27 cellular contexts compared by ENCODE assay signal in genomic region chr10:44389556-44389955, GRCh38. TPM values are rescaled to one million over a fixed set of nuclear protein-coding genes. Genes with fewer than 3 reads are reported as not detected.
"Had no signal": no experiment of that assay in that cellular context is flagged by ENCODE, and none has a peak within 500 bp of the region (broad histone marks: within the 10 kb centered on the region; RNA-seq: fewer than 3 reads in every experiment).

No MANE protein-coding gene starts in this region.

- H3K4me3 ChIP-seq: left lung, lower lobe of right lung, ovary, right atrium auricular region, right lobe of liver, skin epidermis, stomach, testis, thyroid gland, transverse colon, upper lobe of right lung had no signal

- H3K4me3 Mint-ChIP-seq: immature natural killer cell; naive thymus-derived CD8-positive, alpha-beta T cell; nephron; neural crest cell; stimulated activated naive B cell treated with anti-CD40 and anti-IgM and Interleukin-4, amounts not matched to agents 10 μg/mL and 1 μg/mL and 100 μg/mL, for 72 hours had no signal

- H3K9me3 ChIP-seq: left lung, lower lobe of right lung, neutrophil, ovary, right atrium auricular region, right lobe of liver, stomach, testis, thyroid gland, transverse colon, upper lobe of right lung had no signal

- H3K27ac ChIP-seq: left lung, lower lobe of right lung, neutrophil, ovary, right atrium auricular region, right lobe of liver, skin epidermis, stomach, testis, thyroid gland, transverse colon, upper lobe of right lung had no signal

- ATAC-seq: left colon; left lung; lower lobe of right lung; naive thymus-derived CD8-positive, alpha-beta T cell; stimulated activated naive B cell treated with anti-CD40 and anti-IgM and Interleukin-4, amounts not matched to agents 10 μg/mL and 1 μg/mL and 100 μg/mL, for 72 hours; stimulated activated naive CD8-positive, alpha-beta T cell treated with anti-CD3 and anti-CD28 coated beads, Interleukin-15, Interleukin-2, amounts not matched to agents 100 U/mL and 50 U/mL, for 24 hours; upper lobe of right lung had no signal

- H3K36me3 ChIP-seq: left lung, lower lobe of right lung, neutrophil, ovary, right atrium auricular region, right lobe of liver, stomach, thyroid gland, transverse colon, upper lobe of right lung had no signal

- DNase-seq: immature natural killer cell; left lung; lower lobe of right lung; mammary epithelial cell; mesenchymal stem cell; naive thymus-derived CD8-positive, alpha-beta T cell; occipital lobe; ovary; stimulated activated CD4-positive, alpha-beta T cell treated with anti-CD3 and anti-CD28 coated beads, Interleukin-12 subunit alpha, Interleukin-12 subunit beta, amount 100 ng/mL, for 4 hours; stimulated activated CD4-positive, alpha-beta T cell treated with anti-CD3 and anti-CD28 coated beads, Interleukin-15, amount 100 ng/mL, for 24 hours; stimulated activated CD4-positive, alpha-beta T cell treated with anti-CD3 and anti-CD28 coated beads, Interleukin-2, amount 100 ng/mL, for 24 hours; stimulated activated CD4-positive, alpha-beta T cell treated with anti-CD3 and anti-CD28 coated beads, Interleukin-4, amount 100 ng/mL, for 1 hour; stimulated activated naive B cell treated with anti-CD40 and anti-IgM and Interleukin-4, amounts not matched to agents 10 μg/mL and 1 μg/mL and 100 μg/mL, for 72 hours; stimulated activated naive CD8-positive, alpha-beta T cell treated with anti-CD3 and anti-CD28 coated beads, Interleukin-15, Interleukin-2, amounts not matched to agents 100 U/mL and 50 U/mL, for 24 hours; stomach; testis; transverse colon had no signal

- H3K27ac Mint-ChIP-seq: immature natural killer cell; naive thymus-derived CD8-positive, alpha-beta T cell; nephron; progenitor cell of endocrine pancreas; stimulated activated naive B cell treated with anti-CD40 and anti-IgM and Interleukin-4, amounts not matched to agents 10 μg/mL and 1 μg/mL and 100 μg/mL, for 72 hours had no signal

- H3K27me3 ChIP-seq: ovary, right atrium auricular region, right lobe of liver, testis, thyroid gland had no signal

- H3K36me3 Mint-ChIP-seq: immature natural killer cell; naive thymus-derived CD8-positive, alpha-beta T cell; stimulated activated naive B cell treated with anti-CD40 and anti-IgM and Interleukin-4, amounts not matched to agents 10 μg/mL and 1 μg/mL and 100 μg/mL, for 72 hours had no signal

- H3K9me3 Mint-ChIP-seq: immature natural killer cell; naive thymus-derived CD8-positive, alpha-beta T cell; nephron; neural crest cell had no signal

RNA-seq across cellular contexts. Expression of gene CXCL12, which starts 4.7 kb away (rescaled TPM):
- total RNA-seq: naive thymus-derived CD8-positive, alpha-beta T cell had no signal
